In the genomic region with DNA sequence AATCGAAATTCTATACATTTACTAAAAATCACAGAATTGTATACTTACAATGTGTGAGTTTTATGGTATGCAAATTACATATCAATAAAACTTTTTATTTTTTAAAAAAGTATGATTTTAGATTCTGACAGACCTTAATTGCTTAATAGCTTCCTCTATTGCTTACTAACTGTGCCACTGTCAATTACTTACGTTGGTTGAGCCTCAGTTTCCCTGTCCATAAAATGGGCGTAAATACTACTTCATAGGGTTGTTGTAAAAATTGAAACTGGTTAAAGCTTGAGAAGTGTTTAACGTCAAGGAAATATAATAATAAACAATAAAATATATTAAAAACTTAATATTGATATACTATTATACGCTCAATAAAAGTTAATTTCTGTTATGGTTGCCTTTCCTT, we compare ENCODE assay signal across 35 cellular contexts.
A peak's percentile ranks its signal among the peaks of the same experiment; 100 is the strongest.
DNase-seq lines count a peak whose midpoint lies in the region; ATAC-seq, FAIRE-seq and TF ChIP-seq lines count a peak whose summit lies in the region.
"Had no signal": no experiment of that assay in that cellular context is flagged by ENCODE, and none has a peak within 500 bp of the region (broad histone marks: within the 10 kb centered on the region; RNA-seq: fewer than 3 reads in every experiment).

No MANE protein-coding gene starts in this region.

- TF ChIP-seq RAD21 in HepG2 (CRISPR knock-in tag; IDR thresholded peaks at IDR 0.05) (no peak), K562 (CRISPR knock-in tag; conservative IDR thresholded peaks at IDR 0.05 in 1 of 2, IDR thresholded peaks at IDR 0.05 in 1 of 2) (no peak)

- intact Hi-C loops in HepG2 (cut with micrococcal nuclease; ENCODE audit: unreplicated experiment): no loop called here
- intact Hi-C loops in right lobe of liver (cut with DNase I): no loop called here
- intact Hi-C loops in K562 (cut with micrococcal nuclease): no loop called here
- intact Hi-C loops in adrenal gland (cut with DNase I): no loop called here

- H3K36me3 Mint-ChIP-seq in T-helper 17 cell (ENCODE audit: low read depth): no peaks in the 10 kb centered on the region
- no peaks in the 10 kb centered on the region for H3K36me3 Mint-ChIP-seq in stimulated activated effector memory CD8-positive, alpha-beta T cell treated with anti-CD3 and anti-CD28 coated beads, Interleukin-12 subunit alpha, Interleukin-12 subunit beta, amount 100 ng/mL, for 72 hours
- H3K36me3 Mint-ChIP-seq: CD14-positive monocyte; CD4-positive, alpha-beta memory T cell; CD4-positive, CD25-positive, alpha-beta regulatory T cell; CD8-positive, alpha-beta memory T cell; CD8-positive, alpha-beta T cell had no signal

- no peaks in the 10 kb centered on the region for H3K4me1 Mint-ChIP-seq in T-helper 17 cell
- H3K4me1 Mint-ChIP-seq in stimulated activated effector memory CD8-positive, alpha-beta T cell treated with anti-CD3 and anti-CD28 coated beads, Interleukin-12 subunit alpha, Interleukin-12 subunit beta, amount 100 ng/mL, for 72 hours: no peaks in the 10 kb centered on the region
- H3K4me1 Mint-ChIP-seq: B cell; CD14-positive monocyte; CD4-positive, alpha-beta memory T cell; CD4-positive, CD25-positive, alpha-beta regulatory T cell; CD8-positive, alpha-beta memory T cell had no signal

- no peak overlapping the region for H3K27ac Mint-ChIP-seq in T-helper 17 cell
- H3K27ac Mint-ChIP-seq in stimulated activated effector memory CD8-positive, alpha-beta T cell treated with anti-CD3 and anti-CD28 coated beads, Interleukin-12 subunit alpha, Interleukin-12 subunit beta, amount 100 ng/mL, for 72 hours: no peak overlapping the region
- H3K27ac Mint-ChIP-seq: B cell; CD14-positive monocyte; CD4-positive, alpha-beta memory T cell; CD4-positive, alpha-beta T cell; CD4-positive, CD25-positive, alpha-beta regulatory T cell; CD8-positive, alpha-beta memory T cell; CD8-positive, alpha-beta T cell had no signal

- no peak for DNase-seq in HepG2 (ENCODE audit: low spot score)
- no peak for DNase-seq in right lobe of liver
- no peak for DNase-seq in T-helper 17 cell
- DNase-seq in K562 (ENCODE audit: extremely low read depth in 1 of 4, low spot score in 3 of 4): no peak
- no peak for DNase-seq in adrenal gland
- no peak for DNase-seq in stimulated activated effector memory CD8-positive, alpha-beta T cell treated with anti-CD3 and anti-CD28 coated beads, Interleukin-12 subunit alpha, Interleukin-12 subunit beta, amount 100 ng/mL, for 72 hours (ENCODE audit: low spot score in 2 of 2)
- DNase-seq: 8988T; ACHN; AML-193; BE2C; C1 segment of cervical spinal cord; Caco-2; Calu3; CD4-positive, alpha-beta memory T cell; CD4-positive, alpha-beta T cell; CD4-positive, CD25-positive, alpha-beta regulatory T cell; CD8-positive, alpha-beta memory T cell; CD8-positive, alpha-beta T cell; COR-L47; DMS 273 treated with DMSO at 0.1 percent for 48 hours; DMS153; DMS53; DMS79; DMS79 treated with DMSO at 0.1 percent for 48 hours; DND-41; EL had no signal

- in situ Hi-C loops in HepG2 (cut with HindIII; ENCODE audit: extremely low pct_ligation_motif_present, low pct_unique_long_range_greater_than_20kb) (no loop called here), K562 (cut with MboI) (no loop called here)

- POLR2A ChIA-PET in HepG2 (lab: Yijun Ruan, JAX): no interaction called here
- POLR2A ChIA-PET in K562 (lab: Yijun Ruan, JAX): no interaction called here

- H3K27me3 ChIP-seq in HepG2 (ENCODE audit: control insufficient read depth in 1 of 2, insufficient read depth in 2 of 2, low read length in 2 of 2) (peaks cover 0 to 2% of the 10 kb centered on the region in 2 experiments; a peak in 1 of 5 replicates), right lobe of liver (no peaks in the 10 kb centered on the region), K562 (ENCODE audit: control insufficient read depth in 2 of 2, insufficient read depth in 2 of 2, low read length in 2 of 2) (no peaks in the 10 kb centered on the region), adrenal gland (no peaks in the 10 kb centered on the region)
- H3K27me3 ChIP-seq: BE2C; BLaER1; BLaER1 treated with 17β-estradiol and CSF1 and Interleukin-3, amounts not matched to agents 10 nM and 100 nM had no signal

- 23% methylated on average over 5 of the region's 5 CpGs for WGBS in HepG2 (ENCODE audit: low lambda C conversion rate)
- WGBS in right lobe of liver (ENCODE audit: insufficient coverage, low coverage, low lambda C conversion rate, missing lambda C conversion rate): 39% methylated on average over 5 of the region's 5 CpGs
- WGBS in K562 (ENCODE audit: insufficient coverage, low coverage, missing lambda C conversion rate): 2% methylated on average over 5 of the region's 5 CpGs
- WGBS in adrenal gland, 4 donors: 62 to 78% (median 73%) methylated on average over 5 of the region's 5 CpGs

- TF ChIP-seq EP300 in HepG2 (IDR thresholded peaks at IDR 0.05; ENCODE audit: low read depth in 2 of 2, low read length in 2 of 2) (no peak), HepG2 (CRISPR knock-in tag; IDR thresholded peaks at IDR 0.05; ENCODE audit: borderline replicate concordance) (no peak), K562 (IDR thresholded peaks at IDR 0.05; ENCODE audit: low read length) (no peak)

- H2AFZ ChIP-seq in HepG2 (ENCODE audit: low read length) (no peak overlapping the region), K562 (ENCODE audit: low read depth, low read length) (no peak overlapping the region)

- H3K79me2 ChIP-seq in HepG2 (ENCODE audit: insufficient read depth, low read length): no peaks in the 10 kb centered on the region
- H3K79me2 ChIP-seq in K562 (ENCODE audit: control insufficient read depth, insufficient read depth, low read length): no peaks in the 10 kb centered on the region

- H3K9me3 Mint-ChIP-seq in stimulated activated effector memory CD8-positive, alpha-beta T cell treated with anti-CD3 and anti-CD28 coated beads, Interleukin-12 subunit alpha, Interleukin-12 subunit beta, amount 100 ng/mL, for 72 hours: no peaks in the 10 kb centered on the region

- no peaks in the 10 kb centered on the region for H3K9me3 ChIP-seq in HepG2 (ENCODE audit: low read length)
- no peaks in the 10 kb centered on the region for H3K9me3 ChIP-seq in right lobe of liver
- H3K9me3 ChIP-seq in T-helper 17 cell (ENCODE audit: control insufficient read depth, low read length, poor library complexity, severe bottlenecking): no peaks in the 10 kb centered on the region
- H3K9me3 ChIP-seq in K562 (replicated peaks; ENCODE audit: control insufficient read depth, insufficient read depth, low read depth, low read length): no peaks in the 10 kb centered on the region
- no peaks in the 10 kb centered on the region for H3K9me3 ChIP-seq in adrenal gland (replicated peaks in 1 of 3)
- H3K9me3 ChIP-seq: A549, BE2C, Caco-2 had no signal

- H3K9ac ChIP-seq in HepG2 (ENCODE audit: insufficient read depth, low read depth, low read length) (no peak overlapping the region), K562 (ENCODE audit: insufficient read depth in 1 of 2, low read depth in 2 of 2, low read length in 2 of 2) (no peak overlapping the region)
- H3K9ac ChIP-seq: BLaER1; BLaER1 treated with 17β-estradiol and CSF1 and Interleukin-3, amounts not matched to agents 10 nM and 100 nM had no signal

- no peak overlapping the region for H3K27ac ChIP-seq in HepG2 (ENCODE audit: extremely low read length, insufficient read depth, low read length)
- H3K27ac ChIP-seq in right lobe of liver: no peak overlapping the region
- no peak overlapping the region for H3K27ac ChIP-seq in K562 (ENCODE audit: extremely low read depth, low read depth, low read length)
- H3K27ac ChIP-seq in adrenal gland: no peak overlapping the region
- H3K27ac ChIP-seq: 22Rv1; A549; BLaER1; BLaER1 treated with 17β-estradiol and CSF1 and Interleukin-3, amounts not matched to agents 10 nM and 100 nM; C4-2B had no signal

- H4K20me1 ChIP-seq in HepG2 (ENCODE audit: insufficient read depth, low read length): no peaks in the 10 kb centered on the region
- no peaks in the 10 kb centered on the region for H4K20me1 ChIP-seq in K562 (replicated peaks; ENCODE audit: control insufficient read depth, insufficient read depth, low read length)
- H4K20me1 ChIP-seq: BLaER1; BLaER1 treated with 17β-estradiol and CSF1 and Interleukin-3, amounts not matched to agents 10 nM and 100 nM had no signal

- H3K4me2 ChIP-seq in HepG2 (ENCODE audit: low read depth, low read length): no peak overlapping the region
- H3K4me2 ChIP-seq in K562 (ENCODE audit: insufficient read depth, low read length): no peak overlapping the region
- H3K4me2 ChIP-seq: A549; BLaER1; BLaER1 treated with 17β-estradiol and CSF1 and Interleukin-3, amounts not matched to agents 10 nM and 100 nM had no signal

- no TSS peak for BruUV-seq in HepG2 (replicated peaks; lab: Mats Ljungman, UMichigan)
- BruUV-seq in K562 (replicated peaks; lab: Mats Ljungman, UMichigan): no TSS peak

- H3K4me3 ChIP-seq in HepG2 (replicated peaks in 1 of 3; ENCODE audit: insufficient read depth in 1 of 3, low read depth in 2 of 3, low read length in 3 of 3): no peak overlapping the region
- H3K4me3 ChIP-seq in right lobe of liver: no peak overlapping the region
- no peak overlapping the region for H3K4me3 ChIP-seq in K562
- no peak overlapping the region for H3K4me3 ChIP-seq in adrenal gland
- H3K4me3 ChIP-seq: A549; BLaER1; BLaER1 treated with 17β-estradiol and CSF1 and Interleukin-3, amounts not matched to agents 10 nM and 100 nM had no signal

- peak overlapping the region; percentile 0 for H3K4me3 Mint-ChIP-seq in T-helper 17 cell
- no peak overlapping the region for H3K4me3 Mint-ChIP-seq in stimulated activated effector memory CD8-positive, alpha-beta T cell treated with anti-CD3 and anti-CD28 coated beads, Interleukin-12 subunit alpha, Interleukin-12 subunit beta, amount 100 ng/mL, for 72 hours
- H3K4me3 Mint-ChIP-seq: B cell; CD14-positive monocyte; CD4-positive, alpha-beta memory T cell; CD4-positive, alpha-beta T cell; CD4-positive, CD25-positive, alpha-beta regulatory T cell; CD8-positive, alpha-beta memory T cell; CD8-positive, alpha-beta T cell had no signal

- CTCF ChIA-PET in HepG2 (lab: Yijun Ruan, JAX; ENCODE audit: low intra/inter-chr PET ratio, low total read pairs) (no interaction called here), K562 (lab: Yijun Ruan, JAX; ENCODE audit: low intra/inter-chr PET ratio) (no interaction called here)

- H3K4me1 ChIP-seq in HepG2 (ENCODE audit: insufficient read depth, low read length): peaks cover 9% of the 10 kb centered on the region; the same call in 1 of the 2 replicates
- no peaks in the 10 kb centered on the region for H3K4me1 ChIP-seq in right lobe of liver
- no peaks in the 10 kb centered on the region for H3K4me1 ChIP-seq in K562 (replicated peaks in 1 of 2; ENCODE audit: control insufficient read depth in 2 of 2, insufficient read depth in 2 of 2, low read length in 2 of 2)
- no peaks in the 10 kb centered on the region for H3K4me1 ChIP-seq in adrenal gland (replicated peaks in 1 of 2)
- H3K4me1 ChIP-seq: A549; BE2C; BLaER1; BLaER1 treated with 17β-estradiol and CSF1 and Interleukin-3, amounts not matched to agents 10 nM and 100 nM had no signal

- H3K36me3 ChIP-seq in HepG2 (replicated peaks in 1 of 2; ENCODE audit: control insufficient read depth in 1 of 2, insufficient read depth in 2 of 2, low read length in 2 of 2) (no peaks in the 10 kb centered on the region), right lobe of liver (no peaks in the 10 kb centered on the region), K562 (ENCODE audit: control insufficient read depth, insufficient read depth, low read length) (no peaks in the 10 kb centered on the region), adrenal gland (replicated peaks in 1 of 2) (no peaks in the 10 kb centered on the region)
- H3K36me3 ChIP-seq: BE2C; BLaER1; BLaER1 treated with 17β-estradiol and CSF1 and Interleukin-3, amounts not matched to agents 10 nM and 100 nM had no signal

- TF ChIP-seq CTCF in HepG2 (CRISPR knock-in tag; IDR thresholded peaks at IDR 0.05) (no peak), right lobe of liver (IDR thresholded peaks at IDR 0.05) (no peak), K562 (IDR thresholded peaks at IDR 0.05 in 2 of 3, conservative IDR thresholded peaks at IDR 0.05 in 1 of 3; ENCODE audit: insufficient read depth in 2 of 3, low read depth in 1 of 3, low read length in 3 of 3) (no peak), adrenal gland (IDR thresholded peaks at IDR 0.05) (no peak)

- no peaks in the 10 kb centered on the region for H3K27me3 Mint-ChIP-seq in T-helper 17 cell
- H3K27me3 Mint-ChIP-seq: B cell; CD4-positive, alpha-beta memory T cell; CD4-positive, alpha-beta T cell; CD4-positive, CD25-positive, alpha-beta regulatory T cell; CD8-positive, alpha-beta memory T cell had no signal

- H3K9me1 ChIP-seq in K562 (ENCODE audit: control insufficient read depth, insufficient read depth, low read length): no peaks in the 10 kb centered on the region

- ATAC-seq in HepG2: no peak
- ATAC-seq in right lobe of liver: no peak
- ATAC-seq in T-helper 17 cell: no peak
- ATAC-seq in K562: no peak
- ATAC-seq in stimulated activated effector memory CD8-positive, alpha-beta T cell treated with anti-CD3 and anti-CD28 coated beads, Interleukin-12 subunit alpha, Interleukin-12 subunit beta, amount 100 ng/mL, for 72 hours: no peak
- ATAC-seq: A549; CD8-positive, alpha-beta T cell had no signal

- no peak for FAIRE-seq in HepG2 (lab: Jason Lieb, UNC)
- FAIRE-seq in K562 (lab: Jason Lieb, UNC): no peak
- FAIRE-seq: A204.1, A549, D721Med had no signal

- TF ChIP-seq POLR2A in HepG2 (IDR thresholded peaks at IDR 0.05; ENCODE audit: insufficient read depth in 1 of 2, low read depth in 2 of 2, low read length in 2 of 2) (no peak), right lobe of liver (IDR thresholded peaks at IDR 0.05) (no peak), K562 (conservative IDR thresholded peaks at IDR 0.05) (no peak), adrenal gland (IDR thresholded peaks at IDR 0.05) (no peak)
